ENCODE assay signal across 15 cellular contexts in the genomic region with DNA sequence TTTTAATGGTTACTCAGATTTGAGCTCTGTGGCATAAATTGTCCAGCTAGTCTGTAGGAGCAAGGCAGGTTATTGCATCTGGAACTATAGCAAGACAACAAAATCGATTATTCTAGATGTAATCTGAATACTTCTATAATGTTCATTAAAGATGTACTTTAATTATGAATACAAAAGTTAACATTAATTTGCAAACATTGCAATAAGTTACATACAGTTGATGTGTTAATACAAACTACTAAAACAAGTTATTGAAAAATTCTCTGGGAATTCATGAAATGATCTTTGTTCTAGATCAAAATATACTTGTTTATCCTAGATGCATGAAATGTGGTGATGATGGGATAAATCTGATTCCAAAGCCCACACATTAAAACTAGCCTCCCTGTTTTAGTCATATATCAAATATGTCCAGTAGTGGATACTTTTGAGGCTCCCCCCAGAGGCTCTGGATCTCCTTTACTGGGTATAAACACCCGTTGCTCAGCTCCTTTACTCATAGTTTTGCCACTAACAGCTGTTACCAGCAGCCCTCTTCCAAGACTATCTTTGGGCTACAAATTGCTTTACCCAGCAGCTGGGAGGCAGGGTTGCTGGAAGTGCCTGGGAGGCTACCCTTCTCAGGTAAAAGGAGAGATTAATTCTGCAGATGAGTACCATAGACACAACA.
"Had no signal": no experiment of that assay in that cellular context is flagged by ENCODE, and none has a peak within 500 bp of the region (broad histone marks: within the 10 kb centered on the region; RNA-seq: fewer than 3 reads in every experiment).

No MANE protein-coding gene starts in this region.

- H3K9me3 ChIP-seq: colonic mucosa, gastroesophageal sphincter, left ventricle myocardium inferior, thyroid gland, uterus had no signal

- H3K4me3 Mint-ChIP-seq: activated CD8-positive, alpha-beta T cell treated with anti-CD3 and anti-CD28 coated beads for 36 hours; activated naive CD8-positive, alpha-beta T cell treated with anti-CD3 and anti-CD28 coated beads, Interleukin-2, amount 50 U/mL, for 24 hours; activated T-helper 1 cell treated with anti-CD3 and anti-CD28 coated beads, Interleukin-12 subunit alpha, Interleukin-12 subunit beta, Interleukin-2, Interleukin-4 antibody, amounts not matched to agents 30 ng/mL and 10 ng/mL and 1 ng/mL, durations not matched to agents 14 hours and 24 hours and 36 hours had no signal

- H3K4me1 Mint-ChIP-seq: activated naive CD8-positive, alpha-beta T cell treated with anti-CD3 and anti-CD28 coated beads, Interleukin-2, amount 50 U/mL, for 24 hours had no signal

- H3K9ac ChIP-seq: parathyroid adenoma had no signal

- H3K27ac Mint-ChIP-seq: activated CD8-positive, alpha-beta T cell treated with anti-CD3 and anti-CD28 coated beads for 36 hours; activated naive CD8-positive, alpha-beta T cell treated with anti-CD3 and anti-CD28 coated beads, Interleukin-2, amount 50 U/mL, for 24 hours; activated T-helper 1 cell treated with anti-CD3 and anti-CD28 coated beads, Interleukin-12 subunit alpha, Interleukin-12 subunit beta, Interleukin-2, Interleukin-4 antibody, amounts not matched to agents 30 ng/mL and 10 ng/mL and 1 ng/mL, durations not matched to agents 14 hours and 24 hours and 36 hours had no signal

- ATAC-seq: activated CD8-positive, alpha-beta T cell treated with anti-CD3 and anti-CD28 coated beads for 36 hours; activated naive CD8-positive, alpha-beta T cell treated with anti-CD3 and anti-CD28 coated beads, Interleukin-2, amount 50 U/mL, for 24 hours; gastroesophageal sphincter had no signal

- H3K27me3 ChIP-seq: colonic mucosa, esophagus squamous epithelium, gastroesophageal sphincter, thyroid gland, uterus had no signal

- H3K36me3 ChIP-seq: colonic mucosa, esophagus squamous epithelium, gastroesophageal sphincter, left ventricle myocardium inferior, thyroid gland, uterus had no signal

- DNase-seq: activated CD4-positive, alpha-beta T cell treated with anti-CD3 and anti-CD28 coated beads for 1 hour; activated CD8-positive, alpha-beta memory T cell treated with anti-CD3 and anti-CD28 coated beads, Interleukin-2, amount 50 U/mL, for 48 hours; activated CD8-positive, alpha-beta T cell treated with anti-CD3 and anti-CD28 coated beads for 36 hours; activated naive CD4-positive, alpha-beta T cell treated with Interleukin-2 at 50 U/mL for 16 hours; activated naive CD8-positive, alpha-beta T cell treated with anti-CD3 and anti-CD28 coated beads, Interleukin-2, amount 50 U/mL, for 24 hours; caudate nucleus; colonic mucosa; esophagus squamous epithelium; left ventricle myocardium inferior; mesenchymal stem cell; thyroid gland; uterus had no signal

- H3K79me2 ChIP-seq: parathyroid adenoma had no signal

- H3K4me3 ChIP-seq: colonic mucosa, esophagus squamous epithelium, gastroesophageal sphincter, left ventricle myocardium inferior, thyroid gland, uterus had no signal

- H3K4me1 ChIP-seq: colonic mucosa, parathyroid adenoma had no signal

- H3K9me3 Mint-ChIP-seq: activated T-helper 1 cell treated with anti-CD3 and anti-CD28 coated beads, Interleukin-12 subunit alpha, Interleukin-12 subunit beta, Interleukin-2, Interleukin-4 antibody, amounts not matched to agents 30 ng/mL and 10 ng/mL and 1 ng/mL, durations not matched to agents 14 hours and 24 hours and 36 hours had no signal

- H2AFZ ChIP-seq: parathyroid adenoma had no signal

- H3K27ac ChIP-seq: colonic mucosa, esophagus squamous epithelium, gastroesophageal sphincter, left ventricle myocardium inferior, parathyroid adenoma, thyroid gland, uterus had no signal
